In the genomic region with DNA sequence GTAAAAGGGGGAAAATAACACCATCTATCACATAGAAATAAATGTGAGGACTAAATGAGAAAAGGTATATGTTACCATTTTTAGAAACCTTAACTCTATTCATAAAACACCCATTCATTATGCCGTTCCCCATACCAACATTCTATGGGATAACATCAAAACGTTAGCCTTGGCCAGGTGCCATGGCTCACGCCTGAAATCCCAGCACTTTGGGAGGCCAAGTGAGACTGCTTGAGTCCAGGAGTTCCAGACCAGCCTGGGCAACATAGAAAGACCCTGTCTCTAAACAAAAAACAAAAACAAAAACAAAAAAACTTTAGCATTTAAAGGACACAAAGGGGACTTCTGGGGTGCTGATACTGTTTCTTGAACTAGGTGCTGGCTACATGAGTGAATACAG, we compare ENCODE assay signal across 10 cellular contexts. TPM values are rescaled to one million over a fixed set of nuclear protein-coding genes. Genes with fewer than 3 reads are reported as not detected.
DNase-seq lines count a peak whose midpoint lies in the region; FAIRE-seq and TF ChIP-seq lines count a peak whose summit lies in the region.
"Had no signal": no experiment of that assay in that cellular context is flagged by ENCODE, and none has a peak within 500 bp of the region (broad histone marks: within the 10 kb centered on the region; RNA-seq: fewer than 3 reads in every experiment).

No MANE protein-coding gene starts in this region.

- H2AFZ ChIP-seq in Karpas-422 (ENCODE audit: low read length): no peak overlapping the region
- no peak overlapping the region for H2AFZ ChIP-seq in astrocyte (ENCODE audit: low read depth, low read length)
- H2AFZ ChIP-seq in neuronal stem cell (ENCODE audit: low read length): no peak overlapping the region

- no peak overlapping the region for H2AK5ac ChIP-seq in neuronal stem cell (ENCODE audit: low read depth, low read length)

- H3K4me2 ChIP-seq in Karpas-422 (ENCODE audit: low read depth, low read length, poor library complexity, severe bottlenecking) (peak overlapping the region; percentile 91), astrocyte (ENCODE audit: low read length) (peak overlapping the region; percentile 97), neuronal stem cell (ENCODE audit: insufficient read depth, low read length, poor library complexity, severe bottlenecking) (no peak overlapping the region)

- no peaks in the 10 kb centered on the region for H3K27me3 Mint-ChIP-seq in astrocyte (ENCODE audit: low read depth, unreplicated experiment)
- no peaks in the 10 kb centered on the region for H3K27me3 Mint-ChIP-seq in nephron (ENCODE audit: low read depth)

- H3K4me3 Mint-ChIP-seq in astrocyte (ENCODE audit: unreplicated experiment): peak overlapping the region; percentile 94
- peak overlapping the region; percentile 88 to 94 (median 92) for H3K4me3 Mint-ChIP-seq in nephron

- H3K9me3 ChIP-seq in ES-I3 (ENCODE audit: control insufficient read depth, insufficient read depth, low read length): no peaks in the 10 kb centered on the region
- no peaks in the 10 kb centered on the region for H3K9me3 ChIP-seq in Karpas-422 (ENCODE audit: low read length)
- no peaks in the 10 kb centered on the region for H3K9me3 ChIP-seq in astrocyte (ENCODE audit: insufficient read depth, low read depth, low read length)
- no peaks in the 10 kb centered on the region for H3K9me3 ChIP-seq in neuronal stem cell (replicated peaks in 1 of 2; ENCODE audit: control insufficient read depth in 2 of 2, insufficient read depth in 1 of 2, low read depth in 1 of 2, low read length in 2 of 2)

- no peaks in the 10 kb centered on the region for H3K79me1 ChIP-seq in neuronal stem cell (ENCODE audit: low read depth, low read length)

- H3K79me2 ChIP-seq in Karpas-422 (ENCODE audit: low read length): peaks cover 31% of the 10 kb centered on the region
- peaks cover 18% of the 10 kb centered on the region for H3K79me2 ChIP-seq in astrocyte (ENCODE audit: insufficient read depth, low read length)

- no peaks in the 10 kb centered on the region for H3K9me3 Mint-ChIP-seq in astrocyte (ENCODE audit: unreplicated experiment)
- no peaks in the 10 kb centered on the region for H3K9me3 Mint-ChIP-seq in nephron
- H3K9me3 Mint-ChIP-seq: activated naive CD4-positive, alpha-beta T cell treated with anti-CD3 and anti-CD28 coated beads for 36 hours had no signal

- H3K4me3 ChIP-seq in Karpas-422 (ENCODE audit: low read length) (peak overlapping the region; percentile 91), astrocyte (ENCODE audit: insufficient read depth, low read depth, low read length) (no peak overlapping the region), neuronal stem cell (ENCODE audit: low read length in 2 of 2) (peak overlapping the region in 1 of 2 donors; percentile 96)

- no peak overlapping the region for H2BK120ac ChIP-seq in neuronal stem cell (ENCODE audit: low read depth, low read length)

- H3K23ac ChIP-seq in neuronal stem cell (ENCODE audit: low read depth, low read length, poor library complexity): no peak overlapping the region

- H3K36me3 ChIP-seq in ES-I3 (ENCODE audit: insufficient read depth, low read length): no peaks in the 10 kb centered on the region
- H3K36me3 ChIP-seq in Karpas-422 (ENCODE audit: insufficient read depth, low read length): no peaks in the 10 kb centered on the region
- H3K36me3 ChIP-seq in astrocyte (ENCODE audit: insufficient read depth, low read length): no peaks in the 10 kb centered on the region
- no peaks in the 10 kb centered on the region for H3K36me3 ChIP-seq in neuronal stem cell (replicated peaks in 1 of 2; ENCODE audit: control insufficient read depth in 2 of 2, insufficient read depth in 2 of 2, low read length in 2 of 2)

- no peak overlapping the region for H3K4ac ChIP-seq in neuronal stem cell (ENCODE audit: low read length)

- no peak overlapping the region for H4K91ac ChIP-seq in neuronal stem cell (ENCODE audit: low read depth, low read length, poor library complexity)

- H3K4me1 ChIP-seq in ES-I3 (ENCODE audit: insufficient read depth, low read length) (no peaks in the 10 kb centered on the region), Karpas-422 (ENCODE audit: low read length) (peaks cover 21% of the 10 kb centered on the region), astrocyte (ENCODE audit: insufficient read depth, low read length) (peaks cover 3% of the 10 kb centered on the region), neuronal stem cell (ENCODE audit: control insufficient read depth in 2 of 2, insufficient read depth in 1 of 2, low read depth in 1 of 2, low read length in 2 of 2) (no peaks in the 10 kb centered on the region)

- TF ChIP-seq CTCF in astrocyte (IDR thresholded peaks at IDR 0.05; ENCODE audit: insufficient read depth, low read depth, low read length) (no peak), nephron (IDR thresholded peaks at IDR 0.05; ENCODE audit: unreplicated experiment in 3 of 3) (no peak)

- H2BK5ac ChIP-seq in neuronal stem cell (ENCODE audit: low read length): no peak overlapping the region

- no peaks in the 10 kb centered on the region for H3K36me3 Mint-ChIP-seq in astrocyte (ENCODE audit: low read depth, unreplicated experiment)
- peaks cover 7% of the 10 kb centered on the region for H3K36me3 Mint-ChIP-seq in nephron (ENCODE audit: low read depth)

- no peak overlapping the region for H2BK15ac ChIP-seq in neuronal stem cell (ENCODE audit: low read length)

- H4K20me1 ChIP-seq in Karpas-422 (ENCODE audit: insufficient read depth, low read depth, low read length): no peaks in the 10 kb centered on the region
- H4K20me1 ChIP-seq in astrocyte (ENCODE audit: insufficient read depth, low read length): no peaks in the 10 kb centered on the region

- H3K27ac ChIP-seq in Karpas-422 (ENCODE audit: low read length) (no peak overlapping the region), astrocyte (ENCODE audit: low read depth, low read length) (no peak overlapping the region), neuronal stem cell (replicated peaks; ENCODE audit: low read length) (no peak overlapping the region)

- no peak for DNase-seq in Karpas-422
- no peak for DNase-seq in astrocyte (ENCODE audit: low read depth)
- DNase-seq in NCI-H2107 treated with DMSO at 0.1 percent for 48 hours (lab: John Stamatoyannopoulos, UW; ENCODE audit: unreplicated experiment): no peak
- DNase-seq in NCI-H2107 (lab: John Stamatoyannopoulos, UW): no peak
- no peak for DNase-seq in neuronal stem cell (ENCODE audit: low spot score)
- DNase-seq: activated naive CD4-positive, alpha-beta T cell treated with anti-CD3 and anti-CD28 coated beads for 36 hours; effector CD4-positive, alpha-beta T cell; NCI-H524 had no signal

- no peak overlapping the region for H3K18ac ChIP-seq in neuronal stem cell (ENCODE audit: low read length)

- no peaks in the 10 kb centered on the region for H3K9me2 ChIP-seq in Karpas-422 (replicated peaks; ENCODE audit: insufficient read depth, low read length)

- H3K14ac ChIP-seq in neuronal stem cell (ENCODE audit: low read length): no peak overlapping the region

- no peak overlapping the region for H2BK12ac ChIP-seq in neuronal stem cell (ENCODE audit: low read length)

- H3K27me3 ChIP-seq in Karpas-422 (ENCODE audit: low read length): no peaks in the 10 kb centered on the region
- no peaks in the 10 kb centered on the region for H3K27me3 ChIP-seq in astrocyte (ENCODE audit: insufficient read depth, low read length)
- H3K27me3 ChIP-seq in neuronal stem cell (ENCODE audit: control insufficient read depth in 3 of 3, insufficient read depth in 3 of 3, low read depth in 1 of 3, low read length in 3 of 3): no peaks in the 10 kb centered on the region

- peak overlapping the region; percentile 81; the same call in 1 of the 2 replicates for H3K9ac ChIP-seq in ES-I3 (ENCODE audit: low read depth, low read length)
- 0 out of 2 replicates have a peak overlapping the region, but pooled peaks have one; percentile 74 for H3K9ac ChIP-seq in Karpas-422 (ENCODE audit: low read length)
- H3K9ac ChIP-seq in astrocyte (ENCODE audit: low read length): no peak overlapping the region
- no peak overlapping the region for H3K9ac ChIP-seq in neuronal stem cell (ENCODE audit: low read depth, low read length, poor library complexity)

- H4K8ac ChIP-seq in neuronal stem cell (ENCODE audit: low read depth, low read length): no peak overlapping the region

- H3K27ac Mint-ChIP-seq in astrocyte (ENCODE audit: unreplicated experiment): no peak overlapping the region
- H3K27ac Mint-ChIP-seq in nephron: peak overlapping the region in 1 of 3 experiments; percentile 87

- no CpG with 5 or more reads among the region's 3 CpGs for WGBS in neuronal stem cell (ENCODE audit: extremely low coverage in 2 of 2, insufficient read length in 2 of 2, insufficient replicate concordance in 1 of 2), 2 donors

- FAIRE-seq in astrocyte (lab: Jason Lieb, UNC): no peak

- H3K4me1 Mint-ChIP-seq in astrocyte (ENCODE audit: low read depth, unreplicated experiment) (peaks cover 2% of the 10 kb centered on the region), nephron (peaks cover 14% of the 10 kb centered on the region)

RNA-seq across cellular contexts. Expression of a gene that starts 1.3 kb away (rescaled TPM):
- total RNA-seq in Karpas-422 (2014; rRNA removed; shearing (Covaris generic); ENCODE audit: low replicate concordance): 13.0 and 18.4 TPM in 2 replicates
- 16.7 and 17.4 TPM in 2 replicates for total RNA-seq in astrocyte
- 58.2 TPM for polyA plus RNA-seq in neuronal stem cell (2013, experiment 1 of 2)
- 56.9 TPM for polyA plus RNA-seq in neuronal stem cell (2013, experiment 2 of 2)

RNA-seq across cellular contexts. Expression of a gene that starts 28.6 kb away (rescaled TPM):
- 4.6 and 8.1 TPM in 2 replicates for total RNA-seq in Karpas-422 (2014; rRNA removed; shearing (Covaris generic); ENCODE audit: low replicate concordance)
- 19.6 and 22.7 TPM in 2 replicates for total RNA-seq in astrocyte
- 4.1 TPM for polyA plus RNA-seq in neuronal stem cell (2013, experiment 1 of 2)
- 4.0 TPM for polyA plus RNA-seq in neuronal stem cell (2013, experiment 2 of 2)

Comparison
In these comparisons a context has a peak if more than half of its experiments do, and no peak if none do; other contexts are left out.
1. H3K9ac ChIP-seq: peak in ES-I3 (single experiment) and Karpas-422 (single experiment); none in astrocyte (single experiment) and neuronal stem cell (single experiment).